Comparison of ENCODE assay signal across 1 cellular context in the genomic region with DNA sequence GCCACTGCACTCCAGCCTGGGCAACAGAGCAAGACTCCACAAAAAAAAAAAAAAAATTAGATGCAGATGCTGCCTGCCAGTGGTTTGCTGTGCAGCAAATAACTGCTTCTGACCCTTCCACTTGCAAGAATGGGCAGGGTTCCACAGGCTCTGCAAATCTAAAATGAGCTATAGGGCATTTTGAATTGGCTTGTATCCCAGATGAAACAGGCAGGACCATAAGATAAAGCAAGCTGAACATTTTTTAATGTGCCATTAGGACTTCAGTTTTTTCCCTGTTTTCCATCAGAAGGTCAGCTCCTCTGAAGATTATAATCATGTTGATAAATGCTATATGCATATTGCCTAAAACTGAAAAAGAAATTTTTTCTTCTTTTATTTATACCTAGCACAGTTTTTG.
TF ChIP-seq lines count a peak whose summit lies in the region.

No MANE protein-coding gene starts in this region.

TF ChIP-seq in SK-N-SH, 30 proteins besides CTCF, POLR2A, EP300 and RAD21 (continued from another document):
- TF ChIP-seq, protein P1, sequence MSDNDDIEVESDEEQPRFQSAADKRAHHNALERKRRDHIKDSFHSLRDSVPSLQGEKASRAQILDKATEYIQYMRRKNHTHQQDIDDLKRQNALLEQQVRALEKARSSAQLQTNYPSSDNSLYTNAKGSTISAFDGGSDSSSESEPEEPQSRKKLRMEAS (IDR thresholded peaks at IDR 0.05; ENCODE audit: low read depth) = no peak
- TF ChIP-seq CHD2 (IDR thresholded peaks at IDR 0.05; ENCODE audit: low read length, partially characterized antibody) (peak; percentile 92), RCOR1 (IDR thresholded peaks at IDR 0.05; ENCODE audit: low read length) (peak; percentile 86), NRF1 (IDR thresholded peaks at IDR 0.05; ENCODE audit: low read depth, low read length) (no peak), TEAD4 (IDR thresholded peaks at IDR 0.05; ENCODE audit: borderline replicate concordance, insufficient read depth) (0 out of 2 replicates have a peak, but pooled peaks have one; percentile 69), FOSL2 (IDR thresholded peaks at IDR 0.05; ENCODE audit: borderline replicate concordance, low read depth) (no peak), ELF1 (IDR thresholded peaks at IDR 0.05) (0 out of 2 replicates have a peak, but pooled peaks have one; percentile 11)
- TF ChIP-seq, protein P2, sequence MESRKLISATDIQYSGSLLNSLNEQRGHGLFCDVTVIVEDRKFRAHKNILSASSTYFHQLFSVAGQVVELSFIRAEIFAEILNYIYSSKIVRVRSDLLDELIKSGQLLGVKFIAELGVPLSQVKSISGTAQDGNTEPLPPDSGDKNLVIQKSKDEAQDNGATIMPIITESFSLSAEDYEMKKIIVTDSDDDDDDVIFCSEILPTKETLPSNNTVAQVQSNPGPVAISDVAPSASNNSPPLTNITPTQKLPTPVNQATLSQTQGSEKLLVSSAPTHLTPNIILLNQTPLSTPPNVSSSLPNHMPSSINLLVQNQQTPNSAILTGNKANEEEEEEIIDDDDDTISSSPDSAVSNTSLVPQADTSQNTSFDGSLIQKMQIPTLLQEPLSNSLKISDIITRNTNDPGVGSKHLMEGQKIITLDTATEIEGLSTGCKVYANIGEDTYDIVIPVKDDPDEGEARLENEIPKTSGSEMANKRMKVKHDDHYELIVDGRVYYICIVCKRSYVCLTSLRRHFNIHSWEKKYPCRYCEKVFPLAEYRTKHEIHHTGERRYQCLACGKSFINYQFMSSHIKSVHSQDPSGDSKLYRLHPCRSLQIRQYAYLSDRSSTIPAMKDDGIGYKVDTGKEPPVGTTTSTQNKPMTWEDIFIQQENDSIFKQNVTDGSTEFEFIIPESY (IDR thresholded peaks at IDR 0.05; ENCODE audit: borderline replicate concordance, low read depth) = no peak
